1 cellular context compared by ENCODE assay signal in the genomic region with DNA sequence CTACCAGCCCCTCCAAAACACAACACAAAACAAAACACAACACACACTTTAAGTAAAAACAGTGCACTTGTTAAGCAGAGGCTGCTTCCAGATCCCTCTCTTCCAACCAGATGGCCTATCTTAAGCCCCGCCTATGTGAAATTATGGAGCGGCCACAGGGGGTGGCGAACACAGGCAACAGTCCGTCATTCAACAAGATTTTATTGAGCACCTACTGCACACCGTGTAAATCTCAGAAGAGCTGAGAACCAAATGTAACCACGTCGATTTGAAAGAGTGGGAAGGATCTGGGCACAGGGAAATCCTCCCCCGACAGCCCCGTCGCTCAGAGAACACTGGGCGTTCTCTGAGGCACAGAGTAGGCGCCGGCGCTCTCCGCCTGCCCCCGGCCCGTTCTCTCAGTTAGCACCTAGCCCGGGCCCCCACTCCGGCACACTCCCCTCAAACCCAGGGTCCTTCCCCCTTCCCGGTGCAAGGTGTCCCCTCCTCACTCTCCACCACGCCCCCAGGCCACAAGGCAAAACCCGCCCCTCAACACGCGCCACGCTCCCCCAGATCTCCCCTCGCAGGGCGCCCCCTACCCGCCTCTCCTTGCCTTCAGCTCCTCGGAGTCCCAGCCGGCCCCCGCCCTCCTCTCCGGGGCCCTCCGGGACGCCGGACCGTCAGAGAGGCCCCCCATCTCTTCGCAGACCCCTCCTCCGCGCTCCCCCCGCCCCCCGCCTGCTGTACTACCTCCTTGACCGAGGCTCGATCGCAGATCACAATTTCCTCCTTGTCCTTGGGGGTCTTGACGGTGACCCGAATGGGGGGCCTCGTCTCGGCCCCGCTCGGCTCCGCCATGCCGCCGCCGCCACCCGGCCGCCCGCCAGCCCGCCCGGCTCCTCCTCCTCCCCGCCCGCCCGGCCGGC.
TF ChIP-seq lines count a peak whose summit lies in the region.

No MANE protein-coding gene starts in this region.

TF ChIP-seq in HepG2, 621 proteins besides CTCF, POLR2A, EP300 and RAD21 (continued from another document and continues in another):
- TF ChIP-seq, protein P1, sequence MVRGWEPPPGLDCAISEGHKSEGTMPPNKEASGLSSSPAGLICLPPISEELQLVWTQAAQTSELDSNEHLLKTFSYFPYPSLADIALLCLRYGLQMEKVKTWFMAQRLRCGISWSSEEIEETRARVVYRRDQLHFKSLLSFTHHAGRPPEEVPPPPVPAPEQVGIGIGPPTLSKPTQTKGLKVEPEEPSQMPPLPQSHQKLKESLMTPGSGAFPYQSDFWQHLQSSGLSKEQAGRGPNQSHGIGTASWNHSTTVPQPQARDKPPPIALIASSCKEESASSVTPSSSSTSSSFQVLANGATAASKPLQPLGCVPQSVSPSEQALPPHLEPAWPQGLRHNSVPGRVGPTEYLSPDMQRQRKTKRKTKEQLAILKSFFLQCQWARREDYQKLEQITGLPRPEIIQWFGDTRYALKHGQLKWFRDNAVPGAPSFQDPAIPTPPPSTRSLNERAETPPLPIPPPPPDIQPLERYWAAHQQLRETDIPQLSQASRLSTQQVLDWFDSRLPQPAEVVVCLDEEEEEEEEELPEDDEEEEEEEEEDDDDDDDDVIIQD (CRISPR knock-in tag; IDR thresholded peaks at IDR 0.05; ENCODE audit: low read depth) = no peak
- TF ChIP-seq KAT2B (IDR thresholded peaks at IDR 0.05; ENCODE audit: borderline replicate concordance, low read depth, low read length) = no peak
- TF ChIP-seq, protein P2, sequence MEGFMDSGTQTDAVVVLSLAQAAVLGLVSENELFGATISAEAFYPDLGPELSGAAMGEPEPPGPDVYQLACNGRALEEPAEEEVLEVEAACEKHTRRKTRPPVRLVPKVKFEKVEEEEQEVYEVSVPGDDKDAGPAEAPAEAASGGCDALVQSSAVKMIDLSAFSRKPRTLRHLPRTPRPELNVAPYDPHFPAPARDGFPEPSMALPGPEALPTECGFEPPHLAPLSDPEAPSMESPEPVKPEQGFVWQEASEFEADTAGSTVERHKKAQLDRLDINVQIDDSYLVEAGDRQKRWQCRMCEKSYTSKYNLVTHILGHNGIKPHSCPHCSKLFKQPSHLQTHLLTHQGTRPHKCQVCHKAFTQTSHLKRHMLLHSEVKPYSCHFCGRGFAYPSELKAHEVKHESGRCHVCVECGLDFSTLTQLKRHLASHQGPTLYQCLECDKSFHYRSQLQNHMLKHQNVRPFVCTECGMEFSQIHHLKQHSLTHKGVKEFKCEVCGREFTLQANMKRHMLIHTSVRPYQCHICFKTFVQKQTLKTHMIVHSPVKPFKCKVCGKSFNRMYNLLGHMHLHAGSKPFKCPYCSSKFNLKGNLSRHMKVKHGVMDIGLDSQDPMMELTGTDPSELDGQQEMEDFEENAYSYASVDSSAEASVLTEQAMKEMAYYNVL (CRISPR knock-in tag; IDR thresholded peaks at IDR 0.05; ENCODE audit: borderline replicate concordance) = 0 out of 2 replicates have a peak, but pooled peaks have one; percentile 53
- no peak for TF ChIP-seq PAF1 (CRISPR knock-in tag; IDR thresholded peaks at IDR 0.05)
- no peak for TF ChIP-seq ZSCAN20 (CRISPR knock-in tag; IDR thresholded peaks at IDR 0.05; ENCODE audit: borderline replicate concordance)
- TF ChIP-seq REPIN1 (CRISPR knock-in tag; IDR thresholded peaks at IDR 0.05; ENCODE audit: borderline replicate concordance, low read depth) = no peak
- no peak for TF ChIP-seq ZNF12 (CRISPR knock-in tag; IDR thresholded peaks at IDR 0.05)
- TF ChIP-seq, protein P3, sequence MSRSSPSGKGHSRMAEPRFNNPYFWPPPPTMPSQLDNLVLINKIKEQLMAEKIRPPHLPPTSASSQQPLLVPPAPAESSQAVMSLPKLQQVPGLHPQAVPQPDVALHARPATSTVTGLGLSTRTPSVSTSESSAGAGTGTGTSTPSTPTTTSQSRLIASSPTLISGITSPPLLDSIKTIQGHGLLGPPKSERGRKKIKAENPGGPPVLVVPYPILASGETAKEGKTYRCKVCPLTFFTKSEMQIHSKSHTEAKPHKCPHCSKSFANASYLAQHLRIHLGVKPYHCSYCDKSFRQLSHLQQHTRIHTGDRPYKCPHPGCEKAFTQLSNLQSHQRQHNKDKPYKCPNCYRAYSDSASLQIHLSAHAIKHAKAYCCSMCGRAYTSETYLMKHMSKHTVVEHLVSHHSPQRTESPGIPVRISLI (CRISPR knock-in tag; IDR thresholded peaks at IDR 0.05; ENCODE audit: borderline replicate concordance) = no peak
- no peak for TF ChIP-seq ZMYM2 (CRISPR knock-in tag; IDR thresholded peaks at IDR 0.05)
- TF ChIP-seq ZNF3 (CRISPR knock-in tag; IDR thresholded peaks at IDR 0.05) = peak; percentile 99
- TF ChIP-seq DR1 (CRISPR knock-in tag; IDR thresholded peaks at IDR 0.05) = no peak; the same call in 1 of the 2 replicates
- no peak for TF ChIP-seq ZFY (CRISPR knock-in tag; IDR thresholded peaks at IDR 0.05)
- no peak for TF ChIP-seq ZNF883 (CRISPR knock-in tag; IDR thresholded peaks at IDR 0.05; ENCODE audit: not compliant biosample characterization)
- TF ChIP-seq SOX6 (IDR thresholded peaks at IDR 0.05) = no peak
- 0 out of 2 replicates have a peak, but pooled peaks have one; percentile 26 for TF ChIP-seq SOX6 (CRISPR knock-in tag; IDR thresholded peaks at IDR 0.05)
- peak; percentile 71; the same call in 1 of the 2 replicates for TF ChIP-seq ZNF83 (CRISPR knock-in tag; IDR thresholded peaks at IDR 0.05; ENCODE audit: borderline replicate concordance)
- peak; percentile 41; the same call in 1 of the 2 replicates for TF ChIP-seq MED1 (CRISPR knock-in tag; IDR thresholded peaks at IDR 0.05)
- TF ChIP-seq ZNF530 (CRISPR knock-in tag; IDR thresholded peaks at IDR 0.05; ENCODE audit: low read depth) = no peak
- TF ChIP-seq ZNF501 (CRISPR knock-in tag; IDR thresholded peaks at IDR 0.05) = no peak
- no peak for TF ChIP-seq KLF6 (CRISPR knock-in tag; IDR thresholded peaks at IDR 0.05)
- TF ChIP-seq, protein P4, sequence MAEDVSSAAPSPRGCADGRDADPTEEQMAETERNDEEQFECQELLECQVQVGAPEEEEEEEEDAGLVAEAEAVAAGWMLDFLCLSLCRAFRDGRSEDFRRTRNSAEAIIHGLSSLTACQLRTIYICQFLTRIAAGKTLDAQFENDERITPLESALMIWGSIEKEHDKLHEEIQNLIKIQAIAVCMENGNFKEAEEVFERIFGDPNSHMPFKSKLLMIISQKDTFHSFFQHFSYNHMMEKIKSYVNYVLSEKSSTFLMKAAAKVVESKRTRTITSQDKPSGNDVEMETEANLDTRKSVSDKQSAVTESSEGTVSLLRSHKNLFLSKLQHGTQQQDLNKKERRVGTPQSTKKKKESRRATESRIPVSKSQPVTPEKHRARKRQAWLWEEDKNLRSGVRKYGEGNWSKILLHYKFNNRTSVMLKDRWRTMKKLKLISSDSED (CRISPR knock-in tag; IDR thresholded peaks at IDR 0.05) = no peak
- TF ChIP-seq ARNT2 (CRISPR knock-in tag; IDR thresholded peaks at IDR 0.05; ENCODE audit: low read depth) = peak; percentile 34; the same call in 1 of the 2 replicates
- no peak for TF ChIP-seq PAWR (CRISPR knock-in tag; IDR thresholded peaks at IDR 0.05; ENCODE audit: borderline replicate concordance)
- TF ChIP-seq, protein P5, sequence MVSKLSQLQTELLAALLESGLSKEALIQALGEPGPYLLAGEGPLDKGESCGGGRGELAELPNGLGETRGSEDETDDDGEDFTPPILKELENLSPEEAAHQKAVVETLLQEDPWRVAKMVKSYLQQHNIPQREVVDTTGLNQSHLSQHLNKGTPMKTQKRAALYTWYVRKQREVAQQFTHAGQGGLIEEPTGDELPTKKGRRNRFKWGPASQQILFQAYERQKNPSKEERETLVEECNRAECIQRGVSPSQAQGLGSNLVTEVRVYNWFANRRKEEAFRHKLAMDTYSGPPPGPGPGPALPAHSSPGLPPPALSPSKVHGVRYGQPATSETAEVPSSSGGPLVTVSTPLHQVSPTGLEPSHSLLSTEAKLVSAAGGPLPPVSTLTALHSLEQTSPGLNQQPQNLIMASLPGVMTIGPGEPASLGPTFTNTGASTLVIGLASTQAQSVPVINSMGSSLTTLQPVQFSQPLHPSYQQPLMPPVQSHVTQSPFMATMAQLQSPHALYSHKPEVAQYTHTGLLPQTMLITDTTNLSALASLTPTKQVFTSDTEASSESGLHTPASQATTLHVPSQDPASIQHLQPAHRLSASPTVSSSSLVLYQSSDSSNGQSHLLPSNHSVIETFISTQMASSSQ (IDR thresholded peaks at IDR 0.05; ENCODE audit: low read depth) = no peak
- TF ChIP-seq, protein P5 (CRISPR knock-in tag; IDR thresholded peaks at IDR 0.05; ENCODE audit: borderline replicate concordance) = no peak
- no peak for TF ChIP-seq RFX1 (IDR thresholded peaks at IDR 0.05)
- no peak for TF ChIP-seq HOXD1 (CRISPR knock-in tag; IDR thresholded peaks at IDR 0.05)
- TF ChIP-seq GABPB1 (CRISPR knock-in tag; IDR thresholded peaks at IDR 0.05) = peak; percentile 40; the same call in 1 of the 2 replicates
- no peak for TF ChIP-seq SRF (IDR thresholded peaks at IDR 0.05; ENCODE audit: low read depth, low read length)
- TF ChIP-seq, protein P6, sequence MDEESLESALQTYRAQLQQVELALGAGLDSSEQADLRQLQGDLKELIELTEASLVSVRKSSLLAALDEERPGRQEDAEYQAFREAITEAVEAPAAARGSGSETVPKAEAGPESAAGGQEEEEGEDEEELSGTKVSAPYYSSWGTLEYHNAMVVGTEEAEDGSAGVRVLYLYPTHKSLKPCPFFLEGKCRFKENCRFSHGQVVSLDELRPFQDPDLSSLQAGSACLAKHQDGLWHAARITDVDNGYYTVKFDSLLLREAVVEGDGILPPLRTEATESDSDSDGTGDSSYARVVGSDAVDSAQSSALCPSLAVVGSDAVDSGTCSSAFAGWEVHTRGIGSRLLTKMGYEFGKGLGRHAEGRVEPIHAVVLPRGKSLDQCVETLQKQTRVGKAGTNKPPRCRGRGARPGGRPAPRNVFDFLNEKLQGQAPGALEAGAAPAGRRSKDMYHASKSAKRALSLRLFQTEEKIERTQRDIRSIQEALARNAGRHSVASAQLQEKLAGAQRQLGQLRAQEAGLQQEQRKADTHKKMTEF (CRISPR knock-in tag; IDR thresholded peaks at IDR 0.05) = peak; percentile 48
- no peak for TF ChIP-seq ZIK1 (CRISPR knock-in tag; IDR thresholded peaks at IDR 0.05; ENCODE audit: borderline replicate concordance, low read depth)
- TF ChIP-seq, protein P7, sequence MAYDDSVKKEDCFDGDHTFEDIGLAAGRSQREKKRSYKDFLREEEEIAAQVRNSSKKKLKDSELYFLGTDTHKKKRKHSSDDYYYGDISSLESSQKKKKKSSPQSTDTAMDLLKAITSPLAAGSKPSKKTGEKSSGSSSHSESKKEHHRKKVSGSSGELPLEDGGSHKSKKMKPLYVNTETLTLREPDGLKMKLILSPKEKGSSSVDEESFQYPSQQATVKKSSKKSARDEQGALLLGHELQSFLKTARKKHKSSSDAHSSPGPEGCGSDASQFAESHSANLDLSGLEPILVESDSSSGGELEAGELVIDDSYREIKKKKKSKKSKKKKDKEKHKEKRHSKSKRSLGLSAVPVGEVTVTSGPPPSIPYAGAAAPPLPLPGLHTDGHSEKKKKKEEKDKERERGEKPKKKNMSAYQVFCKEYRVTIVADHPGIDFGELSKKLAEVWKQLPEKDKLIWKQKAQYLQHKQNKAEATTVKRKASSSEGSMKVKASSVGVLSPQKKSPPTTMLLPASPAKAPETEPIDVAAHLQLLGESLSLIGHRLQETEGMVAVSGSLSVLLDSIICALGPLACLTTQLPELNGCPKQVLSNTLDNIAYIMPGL (CRISPR knock-in tag; IDR thresholded peaks at IDR 0.05; ENCODE audit: borderline replicate concordance in 1 of 2, low read depth in 1 of 2) = peak in 1 of 2 experiments; percentile 73; a peak in 2 of 4 replicates
- TF ChIP-seq IKZF1 (IDR thresholded peaks at IDR 0.05) = no peak
- TF ChIP-seq, protein P8, sequence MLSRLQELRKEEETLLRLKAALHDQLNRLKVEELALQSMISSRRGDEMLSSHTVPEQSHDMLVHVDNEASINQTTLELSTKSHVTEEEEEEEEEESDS (CRISPR knock-in tag; IDR thresholded peaks at IDR 0.05; ENCODE audit: borderline replicate concordance) = no peak
- no peak for TF ChIP-seq AGO1 (IDR thresholded peaks at IDR 0.05; ENCODE audit: low read depth, low read length, poor library complexity, severe bottlenecking)
- TF ChIP-seq, protein P9, sequence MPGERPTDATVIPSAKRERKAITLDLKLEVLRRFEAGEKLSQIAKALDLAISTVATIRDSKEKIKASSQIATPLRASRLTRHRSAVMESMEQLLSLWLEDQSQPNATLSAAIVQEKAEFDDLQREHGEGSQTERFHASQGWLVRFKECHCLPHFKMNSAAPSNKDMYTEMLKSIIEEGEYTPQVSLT (CRISPR knock-in tag; IDR thresholded peaks at IDR 0.05; ENCODE audit: borderline replicate concordance, low read depth) = no peak
- peak; percentile 95 for TF ChIP-seq ZSCAN25 (CRISPR knock-in tag; IDR thresholded peaks at IDR 0.05)
- TF ChIP-seq CREB1 (IDR thresholded peaks at IDR 0.05) = no peak
- TF ChIP-seq CREB1 (CRISPR knock-in tag; IDR thresholded peaks at IDR 0.05) = no peak
- no peak for TF ChIP-seq CHD4 (IDR thresholded peaks at IDR 0.05; ENCODE audit: borderline replicate concordance, low read length)
- no peak for TF ChIP-seq CHCHD3 (CRISPR knock-in tag; IDR thresholded peaks at IDR 0.05)
- TF ChIP-seq ZNF550 (CRISPR knock-in tag; IDR thresholded peaks at IDR 0.05; ENCODE audit: borderline replicate concordance) = no peak
- peak; percentile 69; the same call in 1 of the 2 replicates for TF ChIP-seq ZNF768 (CRISPR knock-in tag; IDR thresholded peaks at IDR 0.05)
- 0 out of 2 replicates have a peak, but pooled peaks have one; percentile 18 for TF ChIP-seq POLR2G (IDR thresholded peaks at IDR 0.05; ENCODE audit: low read depth, low read length)
- TF ChIP-seq, protein P10, sequence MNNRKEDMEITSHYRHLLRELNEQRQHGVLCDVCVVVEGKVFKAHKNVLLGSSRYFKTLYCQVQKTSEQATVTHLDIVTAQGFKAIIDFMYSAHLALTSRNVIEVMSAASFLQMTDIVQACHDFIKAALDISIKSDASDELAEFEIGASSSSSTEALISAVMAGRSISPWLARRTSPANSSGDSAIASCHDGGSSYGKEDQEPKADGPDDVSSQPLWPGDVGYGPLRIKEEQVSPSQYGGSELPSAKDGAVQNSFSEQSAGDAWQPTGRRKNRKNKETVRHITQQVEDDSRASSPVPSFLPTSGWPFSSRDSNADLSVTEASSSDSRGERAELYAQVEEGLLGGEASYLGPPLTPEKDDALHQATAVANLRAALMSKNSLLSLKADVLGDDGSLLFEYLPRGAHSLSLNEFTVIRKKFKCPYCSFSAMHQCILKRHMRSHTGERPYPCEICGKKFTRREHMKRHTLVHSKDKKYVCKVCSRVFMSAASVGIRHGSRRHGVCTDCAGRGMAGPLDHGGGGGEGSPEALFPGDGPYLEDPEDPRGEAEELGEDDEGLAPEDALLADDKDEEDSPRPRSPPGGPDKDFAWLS (CRISPR knock-in tag; IDR thresholded peaks at IDR 0.05; ENCODE audit: borderline replicate concordance) = no peak
- TF ChIP-seq DMAP1 (CRISPR knock-in tag; IDR thresholded peaks at IDR 0.05) = no peak
- no peak for TF ChIP-seq ZFP36L2 (CRISPR knock-in tag; IDR thresholded peaks at IDR 0.05)
- peak; percentile 56; the same call in 1 of the 2 replicates for TF ChIP-seq ZNF891 (CRISPR knock-in tag; IDR thresholded peaks at IDR 0.05)
